29 cellular contexts compared by ENCODE assay signal in genomic region chr12:65125975-65126374, GRCh38. TPM values are rescaled to one million over a fixed set of nuclear protein-coding genes. Genes with fewer than 3 reads are reported as not detected.
"Had no signal": no experiment of that assay in that cellular context is flagged by ENCODE, and none has a peak within 500 bp of the region (broad histone marks: within the 10 kb centered on the region; RNA-seq: fewer than 3 reads in every experiment).

No MANE protein-coding gene starts in this region.

- H3K4me2 ChIP-seq: hepatocyte had no signal

- H3K9ac ChIP-seq: parathyroid adenoma had no signal

- H2AFZ ChIP-seq: hepatocyte, parathyroid adenoma had no signal

- H3K27ac Mint-ChIP-seq: memory B cell; natural killer cell; progenitor cell of endocrine pancreas; stimulated activated naive B cell treated with anti-CD40 and anti-IgM and Interleukin-4, amounts not matched to agents 10 μg/mL and 1 μg/mL and 100 μg/mL, for 72 hours; stimulated activated naive CD8-positive, alpha-beta T cell treated with anti-CD3 and anti-CD28 coated beads, Interleukin-15, Interleukin-2, amounts not matched to agents 100 ng/mL and 50 ng/mL, for 24 hours had no signal

- H3K36me3 Mint-ChIP-seq: memory B cell; natural killer cell; stimulated activated naive B cell treated with anti-CD40 and anti-IgM and Interleukin-4, amounts not matched to agents 10 μg/mL and 1 μg/mL and 100 μg/mL, for 72 hours had no signal

- H3K9me3 Mint-ChIP-seq: memory B cell; natural killer cell; neural crest cell; stimulated activated naive B cell treated with anti-CD40 and anti-IgM and Interleukin-4, amounts not matched to agents 10 μg/mL and 1 μg/mL and 100 μg/mL, for 72 hours; stimulated activated naive CD8-positive, alpha-beta T cell treated with anti-CD3 and anti-CD28 coated beads, Interleukin-15, Interleukin-2, amounts not matched to agents 100 ng/mL and 50 ng/mL, for 24 hours had no signal

- ATAC-seq: esophagus mucosa; gastrocnemius medialis; left lobe of liver; stimulated activated naive B cell treated with anti-CD40 and anti-IgM and Interleukin-4, amounts not matched to agents 10 μg/mL and 1 μg/mL and 100 μg/mL, for 72 hours had no signal

- H3K9me3 ChIP-seq: gastrocnemius medialis, right lobe of liver, thoracic aorta, tibial nerve, upper lobe of left lung, uterus had no signal

- H3K4me3 ChIP-seq: dorsolateral prefrontal cortex, gastrocnemius medialis, hepatocyte, lung, right lobe of liver, thoracic aorta, tibial nerve, upper lobe of left lung, uterus had no signal

- H3K4me3 Mint-ChIP-seq: memory B cell; natural killer cell; neural crest cell; stimulated activated naive B cell treated with anti-CD40 and anti-IgM and Interleukin-4, amounts not matched to agents 10 μg/mL and 1 μg/mL and 100 μg/mL, for 72 hours; stimulated activated naive CD8-positive, alpha-beta T cell treated with anti-CD3 and anti-CD28 coated beads, Interleukin-15, Interleukin-2, amounts not matched to agents 100 ng/mL and 50 ng/mL, for 24 hours had no signal

- H3K4me1 Mint-ChIP-seq: memory B cell had no signal

- H3K27ac ChIP-seq: dorsolateral prefrontal cortex, gastrocnemius medialis, hepatocyte, parathyroid adenoma, right lobe of liver, thoracic aorta, tibial nerve, upper lobe of left lung, uterus had no signal

- H3K36me3 ChIP-seq: gastrocnemius medialis, right lobe of liver, thoracic aorta, tibial nerve, upper lobe of left lung, uterus had no signal

- DNase-seq: dorsolateral prefrontal cortex; effector CD4-positive, alpha-beta T cell; foreskin fibroblast; gastrocnemius medialis; head of caudate nucleus; kidney; natural killer cell; right lobe of liver; small intestine; stimulated activated CD4-positive, alpha-beta T cell treated with anti-CD3 and anti-CD28 coated beads, Interleukin-15, amount 100 ng/mL, for 24 hours; stimulated activated CD4-positive, alpha-beta T cell treated with anti-CD3 and anti-CD28 coated beads, Interleukin-2, amount 100 ng/mL, for 48 hours; stimulated activated naive B cell treated with anti-CD40 and anti-IgM and Interleukin-4, amounts not matched to agents 10 μg/mL and 1 μg/mL and 100 μg/mL, for 72 hours; upper lobe of left lung; uterus had no signal

- H3K4me1 ChIP-seq: parathyroid adenoma, uterus had no signal

RNA-seq across cellular contexts. Expression of gene WIF1, which starts 4.9 kb away (rescaled TPM):
- total RNA-seq: gastrocnemius medialis, glomerular endothelial cell, kidney, liver, mononuclear cell, natural killer cell, neural crest cell, osteoblast, right lobe of liver, thoracic aorta, tibial nerve had no signal
- polyA plus RNA-seq: liver had no signal
